Comparison of ENCODE assay signal across 8 cellular contexts in genomic region chr1:159916240-159917051, GRCh38. TPM values are rescaled to one million over a fixed set of nuclear protein-coding genes. Genes with fewer than 3 reads are reported as not detected.
A peak's percentile ranks its signal among the peaks of the same experiment; 100 is the strongest.
DNase-seq lines count a peak whose midpoint lies in the region; ATAC-seq and TF ChIP-seq lines count a peak whose summit lies in the region.

No MANE protein-coding gene starts in this region.

- H3K36me3 ChIP-seq in SJCRH30, result peaks cover 18% of the 10 kb centered on the region

- H3K4me1 Mint-ChIP-seq in activated naive CD4-positive, alpha-beta T cell treated with anti-CD3 and anti-CD28 coated beads, Interleukin-2, amount 10 ng/mL, durations not matched to agents 7 days and 5 days, result peaks cover 83% of the 10 kb centered on the region

- no peak for TF ChIP-seq CTCF in fibroblast of the aortic adventitia (IDR thresholded peaks at IDR 0.05; ENCODE audit: insufficient read depth, low read length)

- DNase-seq in activated naive CD4-positive, alpha-beta T cell treated with anti-CD3 and anti-CD28 coated beads, Interleukin-2, amount 10 ng/mL, durations not matched to agents 7 days and 5 days, result peak; percentile 18
- no peak for DNase-seq in activated naive CD4-positive, alpha-beta T cell (lab: John Stamatoyannopoulos, UW)
- peak; percentile 73 to 82 for DNase-seq in SJCRH30
- peak; percentile 96 for DNase-seq in fibroblast of the aortic adventitia (ENCODE audit: low read depth)
- DNase-seq in retina, result peak; percentile 56

- CTCF ChIA-PET in activated naive CD4-positive, alpha-beta T cell treated with anti-CD3 and anti-CD28 coated beads, Interleukin-2, amount 10 ng/mL, durations not matched to agents 7 days and 5 days (lab: Charles Lee), result interaction anchor here (0.7 to 0.8 kb wide), 2 partner anchors 27 to 91 kb away, joined by 3 to 4 read pairs; no protein-coding TSS in a partner anchor

- H3K4me3 ChIP-seq in SJCRH30, result no peak overlapping the region
- no peak overlapping the region for H3K4me3 ChIP-seq in fibroblast of the aortic adventitia (ENCODE audit: low read depth, low read length)

- H3K27me3 ChIP-seq in SJCRH30, result no peaks in the 10 kb centered on the region

- H3K27ac Mint-ChIP-seq in activated naive CD4-positive, alpha-beta T cell treated with anti-CD3 and anti-CD28 coated beads, Interleukin-2, amount 10 ng/mL, durations not matched to agents 7 days and 5 days, result peak overlapping the region; percentile 56

- no peak for ATAC-seq in GM19397 (IDR thresholded peaks at IDR 0.05; ENCODE audit: unreplicated experiment)
- no peak for ATAC-seq in GM21825 (IDR thresholded peaks at IDR 0.05; ENCODE audit: unreplicated experiment)
- no peak for ATAC-seq in GM19328 (IDR thresholded peaks at IDR 0.05; ENCODE audit: unreplicated experiment)

- no peak overlapping the region for H3K4me3 Mint-ChIP-seq in activated naive CD4-positive, alpha-beta T cell treated with anti-CD3 and anti-CD28 coated beads, Interleukin-2, amount 10 ng/mL, durations not matched to agents 7 days and 5 days

- H3K4me1 ChIP-seq in SJCRH30, result peaks cover 53% of the 10 kb centered on the region

- H3K27me3 Mint-ChIP-seq in activated naive CD4-positive, alpha-beta T cell treated with anti-CD3 and anti-CD28 coated beads, Interleukin-2, amount 10 ng/mL, durations not matched to agents 7 days and 5 days, result no peaks in the 10 kb centered on the region

- H3K36me3 Mint-ChIP-seq in activated naive CD4-positive, alpha-beta T cell treated with anti-CD3 and anti-CD28 coated beads, Interleukin-2, amount 10 ng/mL, durations not matched to agents 7 days and 5 days, result peaks cover 65% of the 10 kb centered on the region

- H3K9me3 ChIP-seq in SJCRH30 (replicated peaks), result no peaks in the 10 kb centered on the region

- H3K27ac ChIP-seq in SJCRH30, result peak overlapping the region; percentile 24; the same call in 1 of the 2 replicates

- H3K9me3 Mint-ChIP-seq in activated naive CD4-positive, alpha-beta T cell treated with anti-CD3 and anti-CD28 coated beads, Interleukin-2, amount 10 ng/mL, durations not matched to agents 7 days and 5 days, result no peaks in the 10 kb centered on the region

RNA-seq across cellular contexts. Expression of gene TAGLN2, which starts 8.9 kb away (rescaled TPM):
- total RNA-seq in SJCRH30 (2014; rRNA removed; shearing (Covaris generic)), result 82.6 and 85.4 TPM in 2 replicates
- total RNA-seq in fibroblast of the aortic adventitia (ENCODE audit: low replicate concordance), result 62.4 and 228 TPM in 2 replicates

RNA-seq across cellular contexts. Expression of gene CFAP45, which starts 16.5 kb away (rescaled TPM):
- total RNA-seq in SJCRH30 (2014; rRNA removed; shearing (Covaris generic)), result 0.41 and 0.42 TPM in 2 replicates
- 0.27 and 1.4 TPM in 2 replicates for total RNA-seq in fibroblast of the aortic adventitia (ENCODE audit: low replicate concordance)

RNA-seq across cellular contexts. Expression of gene IGSF9, which starts 29.0 kb away (rescaled TPM):
- total RNA-seq in SJCRH30 (2014; rRNA removed; shearing (Covaris generic)), result 0.06 and 0.08 TPM in 2 replicates
- 2.0 TPM in 1 of 2 replicates, not detected in the other for total RNA-seq in fibroblast of the aortic adventitia (ENCODE audit: low replicate concordance)

RNA-seq across cellular contexts. Expression of gene SLAMF9, which starts 37.6 kb away (rescaled TPM):
- total RNA-seq in SJCRH30 (2014; rRNA removed; shearing (Covaris generic)), result not detected in 2 replicates
- not detected in 2 replicates for total RNA-seq in fibroblast of the aortic adventitia (ENCODE audit: low replicate concordance)

RNA-seq across cellular contexts. Expression of gene VSIG8, which starts 54.0 kb away (rescaled TPM):
- total RNA-seq in SJCRH30 (2014; rRNA removed; shearing (Covaris generic)), result not detected in 2 replicates
- not detected in 2 replicates for total RNA-seq in fibroblast of the aortic adventitia (ENCODE audit: low replicate concordance)

Comparison
In these comparisons a context has a peak if more than half of its experiments do, and no peak if none do; other contexts are left out.
1. DNase-seq: peak in activated naive CD4-positive, alpha-beta T cell treated with anti-CD3 and anti-CD28 coated beads, Interleukin-2, amount 10 ng/mL, durations not matched to agents 7 days and 5 days (single experiment), SJCRH30 (2 of 2), fibroblast of the aortic adventitia (single experiment) and retina (single experiment); none in activated naive CD4-positive, alpha-beta T cell (0 of 4).